ENCODE assay signal across 8 cellular contexts in the genomic region with DNA sequence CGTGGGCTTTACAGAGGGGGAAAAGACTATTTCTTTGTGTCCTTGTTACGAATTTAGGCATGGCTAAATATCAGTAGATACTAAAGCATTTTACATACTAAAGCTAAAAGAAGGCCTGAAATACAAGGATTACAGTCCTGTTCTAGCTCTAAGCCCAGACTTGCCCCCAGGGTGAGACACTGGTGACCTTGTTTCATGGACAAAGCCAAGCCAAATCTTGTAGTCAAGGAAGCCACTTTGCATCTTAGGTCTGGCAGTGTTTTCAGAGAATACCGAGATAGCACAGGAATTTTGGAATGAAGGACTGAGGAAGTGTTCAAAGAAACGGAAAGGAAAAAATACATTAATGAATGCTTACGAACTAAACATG. TPM values are rescaled to one million over a fixed set of nuclear protein-coding genes. Genes with fewer than 3 reads are reported as not detected.
DNase-seq lines count a peak whose midpoint lies in the region; ATAC-seq and TF ChIP-seq lines count a peak whose summit lies in the region.

No MANE protein-coding gene starts in this region.

- in situ Hi-C loops in Panc1 (cut with HindIII; ENCODE audit: low pct_unique_long_range_greater_than_20kb, low sequenced_read_pairs): no loop called here

- H3K36me3 ChIP-seq in Panc1 (ENCODE audit: control insufficient read depth, insufficient read depth, low read length): peaks cover 10% of the 10 kb centered on the region

- POLR2A ChIA-PET in Panc1 (lab: Charles Lee): interaction anchor here (0.6 kb wide), 1 partner anchor 56 kb away, joined by 13 read pairs; no protein-coding TSS in a partner anchor

- CTCF ChIA-PET in Calu3 (lab: Charles Lee) (interaction anchor here (0.8 to 1.2 kb wide), 3 partner anchors 41 to 214 kb away, joined by 3 to 7 read pairs (median 4); a partner anchor contains a TSS), Panc1 (lab: Charles Lee) (no interaction called here)

- peak overlapping the region; percentile 97 for H3K27ac Mint-ChIP-seq in Calu3 (ENCODE audit: unreplicated experiment)
- peak overlapping the region; percentile 94 for H3K27ac Mint-ChIP-seq in osteocyte (ENCODE audit: unreplicated experiment)

- ATAC-seq in Panc1: no peak

- H3K4me1 ChIP-seq in Panc1 (ENCODE audit: control insufficient read depth, insufficient read depth, low read length): peaks cover 21% of the 10 kb centered on the region; the same call in 1 of the 2 replicates

- H3K9me3 ChIP-seq in Panc1 (ENCODE audit: control insufficient read depth, insufficient read depth, low read depth, low read length): no peaks in the 10 kb centered on the region

- intact Hi-C loops in Calu3 (cut with micrococcal nuclease; ENCODE audit: unreplicated experiment) (loop anchor here (5.0 kb wide), 1 partner anchor 48 kb away; a partner anchor contains a TSS), Panc1 (cut with micrococcal nuclease; ENCODE audit: unreplicated experiment) (no loop called here)

- no peak for TF ChIP-seq CTCF in Calu3 (IDR thresholded peaks at IDR 0.05; ENCODE audit: unreplicated experiment)
- TF ChIP-seq CTCF in Panc1 (IDR thresholded peaks at IDR 0.05): no peak
- no peak for TF ChIP-seq CTCF in epithelial cell of esophagus (IDR thresholded peaks at IDR 0.05; ENCODE audit: insufficient read depth, low read depth, low read length, missing control alignments)
- TF ChIP-seq CTCF in osteocyte (IDR thresholded peaks at IDR 0.05): no peak

- H3K9me3 Mint-ChIP-seq in Calu3 (ENCODE audit: low read depth, unreplicated experiment) (no peaks in the 10 kb centered on the region), osteocyte (ENCODE audit: unreplicated experiment) (no peaks in the 10 kb centered on the region)

- H3K4me1 Mint-ChIP-seq in Calu3 (ENCODE audit: low read depth, unreplicated experiment) (peaks cover 25% of the 10 kb centered on the region), osteocyte (ENCODE audit: unreplicated experiment) (peaks cover 34% of the 10 kb centered on the region)

- no peaks in the 10 kb centered on the region for H3K27me3 ChIP-seq in Panc1 (ENCODE audit: control insufficient read depth, insufficient read depth, low read length)

- H3K4me3 ChIP-seq in Panc1 (ENCODE audit: low read depth in 2 of 2, low read length in 2 of 2) (peak overlapping the region; percentile 94 to 97), epithelial cell of esophagus (ENCODE audit: low read length) (peak overlapping the region; percentile 97)

- peak overlapping the region; percentile 98 for H3K27ac ChIP-seq in Panc1 (ENCODE audit: low read length)

- H3K27me3 Mint-ChIP-seq in Calu3 (ENCODE audit: unreplicated experiment) (no peaks in the 10 kb centered on the region), osteocyte (ENCODE audit: unreplicated experiment) (no peaks in the 10 kb centered on the region)

- DNase-seq in Calu3: no peak
- no peak for DNase-seq in Panc1 (ENCODE audit: low read depth, low spot score)
- no peak for DNase-seq in epithelial cell of esophagus (ENCODE audit: low read depth)
- DNase-seq in osteocyte (ENCODE audit: extremely low spot score, unreplicated experiment): no peak
- no peak for DNase-seq in iPS-NIHi7 (ENCODE audit: extremely low spot score)
- no peak for DNase-seq in dedifferentiated amniotic fluid mesenchymal stem cell (ENCODE audit: extremely low spot score)
- no peak for DNase-seq in NCI-H524 treated with DMSO at 0.1 percent for 48 hours (lab: John Stamatoyannopoulos, UW)
- no peak for DNase-seq in NCI-H82 (lab: John Stamatoyannopoulos, UW)

- H3K36me3 Mint-ChIP-seq in Calu3 (ENCODE audit: insufficient read depth, unreplicated experiment) (peaks cover 32% of the 10 kb centered on the region), osteocyte (ENCODE audit: unreplicated experiment) (no peaks in the 10 kb centered on the region)

- TSS peak; percentile 97 for BruUV-seq in Calu3 (replicated peaks; lab: Mats Ljungman, UMichigan)
- BruUV-seq in Panc1 (replicated peaks; lab: Mats Ljungman, UMichigan): TSS peak; percentile 95

- H3K4me3 Mint-ChIP-seq in Calu3 (ENCODE audit: low read depth, unreplicated experiment): peak overlapping the region; percentile 99
- H3K4me3 Mint-ChIP-seq in osteocyte (ENCODE audit: unreplicated experiment): peak overlapping the region; percentile 97

RNA-seq across cellular contexts. Expression of a gene that starts 0.7 kb away (rescaled TPM):
- 122 and 128 TPM in 2 replicates for total RNA-seq in Calu3 (2022)
- 146 TPM for total RNA-seq in Panc1 (2021; ENCODE audit: unreplicated experiment)
- 57.1 TPM for polyA plus RNA-seq in Panc1 (2012; ENCODE audit: insufficient read length)
- total RNA-seq in osteocyte: 138 and 141 TPM in 2 replicates

RNA-seq across cellular contexts. Expression of a gene that starts 43.6 kb away (rescaled TPM):
- total RNA-seq in Calu3 (2022): 2.2 and 2.7 TPM in 2 replicates
- total RNA-seq in Panc1 (2021; ENCODE audit: unreplicated experiment): 5.7 TPM
- 4.2 TPM for polyA plus RNA-seq in Panc1 (2012; ENCODE audit: insufficient read length)
- 2.3 and 5.0 TPM in 2 replicates for total RNA-seq in osteocyte

RNA-seq across cellular contexts. Expression of a gene that starts 50.4 kb away (rescaled TPM):
- total RNA-seq in Calu3 (2022) (45.2 and 45.4 TPM in 2 replicates), Panc1 (2021; ENCODE audit: unreplicated experiment) (50.0 TPM), osteocyte (67.6 and 69.6 TPM in 2 replicates)
- 23.4 TPM for polyA plus RNA-seq in Panc1 (2012; ENCODE audit: insufficient read length)
